In genomic region chr17:68289473-68289872, GRCh38 we compare ENCODE assay signal across 1 cellular context.
TF ChIP-seq lines count a peak whose summit lies in the region.

No MANE protein-coding gene starts in this region.

TF ChIP-seq in HEK293, 187 proteins besides CTCF, POLR2A, EP300 and RAD21 (continued from another document):
- TF ChIP-seq, protein P1, sequence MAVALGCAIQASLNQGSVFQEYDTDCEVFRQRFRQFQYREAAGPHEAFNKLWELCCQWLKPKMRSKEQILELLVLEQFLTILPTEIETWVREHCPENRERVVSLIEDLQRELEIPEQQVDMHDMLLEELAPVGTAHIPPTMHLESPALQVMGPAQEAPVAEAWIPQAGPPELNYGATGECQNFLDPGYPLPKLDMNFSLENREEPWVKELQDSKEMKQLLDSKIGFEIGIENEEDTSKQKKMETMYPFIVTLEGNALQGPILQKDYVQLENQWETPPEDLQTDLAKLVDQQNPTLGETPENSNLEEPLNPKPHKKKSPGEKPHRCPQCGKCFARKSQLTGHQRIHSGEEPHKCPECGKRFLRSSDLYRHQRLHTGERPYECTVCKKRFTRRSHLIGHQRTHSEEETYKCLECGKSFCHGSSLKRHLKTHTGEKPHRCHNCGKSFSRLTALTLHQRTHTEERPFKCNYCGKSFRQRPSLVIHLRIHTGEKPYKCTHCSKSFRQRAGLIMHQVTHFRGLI (tag by site-specific recombination; IDR thresholded peaks at IDR 0.05): no peak
